Comparison of ENCODE assay signal across 8 cellular contexts in genomic region chr6:158475344-158476302, GRCh38.
DNase-seq lines count a peak whose midpoint lies in the region; ATAC-seq, FAIRE-seq and TF ChIP-seq lines count a peak whose summit lies in the region.

No MANE protein-coding gene starts in this region.

- DNase-seq in NCI-H2107 (lab: John Stamatoyannopoulos, UW), result peak; percentile 70
- peak; percentile 74 for DNase-seq in bronchial epithelial cell (ENCODE audit: low read depth)
- DNase-seq in putamen (ENCODE audit: low spot score), result peak; percentile 72
- no peak for DNase-seq in globus pallidus (ENCODE audit: low spot score)
- DNase-seq in stimulated activated CD4-positive, alpha-beta T cell treated with anti-CD3 and anti-CD28 coated beads, Interleukin-15, amount 100 ng/mL, for 24 hours, result no peak

- TF ChIP-seq CTCF in C4-2B (conservative IDR thresholded peaks at IDR 0.05), result no peak
- no peak for TF ChIP-seq CTCF in bronchial epithelial cell (IDR thresholded peaks at IDR 0.05; ENCODE audit: insufficient read depth, low read length, severe bottlenecking)

- no peak overlapping the region for H3K4me3 ChIP-seq in bronchial epithelial cell (ENCODE audit: low read depth, low read length)

- H3K27me3 ChIP-seq in bronchial epithelial cell (ENCODE audit: control insufficient read depth, insufficient read depth, low read length), result no peaks in the 10 kb centered on the region

- FAIRE-seq in bronchial epithelial cell (lab: Jason Lieb, UNC), result no peak

- peak overlapping the region; percentile 82 for H3K27ac ChIP-seq in C4-2B

- ATAC-seq in GM19043 (IDR thresholded peaks at IDR 0.05; ENCODE audit: low read depth, unreplicated experiment) (peak; percentile 73), HG03060 (IDR thresholded peaks at IDR 0.05; ENCODE audit: low read depth, unreplicated experiment) (peak; percentile 59)

- H3K36me3 ChIP-seq in bronchial epithelial cell (ENCODE audit: control insufficient read depth, insufficient read depth, low read length), result peaks cover 2% of the 10 kb centered on the region

Comparison
In these comparisons a context has a peak if more than half of its experiments do, and no peak if none do; other contexts are left out.
1. DNase-seq: peak in NCI-H2107 (single experiment), bronchial epithelial cell (single experiment) and putamen (single experiment); none in globus pallidus (single experiment) and stimulated activated CD4-positive, alpha-beta T cell treated with anti-CD3 and anti-CD28 coated beads, Interleukin-15, amount 100 ng/mL, for 24 hours (single experiment).